Comparison of ENCODE assay signal across 1 cellular context in the genomic region with DNA sequence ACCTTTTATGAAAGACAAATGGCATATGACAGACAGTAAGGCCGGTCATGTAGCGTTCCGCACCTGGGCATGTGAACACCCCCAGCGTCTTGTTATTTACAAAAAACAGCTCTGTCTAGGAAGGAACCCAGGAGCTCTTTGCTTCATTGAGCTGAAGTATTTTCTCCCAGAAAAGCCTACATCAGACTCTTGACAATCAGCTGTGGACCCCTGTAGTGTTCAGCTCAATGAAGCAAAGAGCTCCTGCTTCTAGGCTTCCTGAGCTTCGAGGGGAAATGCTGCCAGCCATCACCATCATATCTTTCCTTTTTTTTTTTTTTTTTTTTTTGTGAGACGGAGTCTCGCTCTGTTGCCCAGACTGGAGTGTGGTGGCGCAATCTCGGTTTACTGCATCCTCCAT.
TF ChIP-seq lines count a peak whose summit lies in the region.

No MANE protein-coding gene starts in this region.

TF ChIP-seq in H1, 55 proteins besides CTCF, POLR2A, EP300 and RAD21:
- TF ChIP-seq CBX8 (IDR thresholded peaks at IDR 0.05; ENCODE audit: borderline replicate concordance, low read depth, low read length) (no peak), SIN3A (conservative IDR thresholded peaks at IDR 0.05 in 1 of 2, IDR thresholded peaks at IDR 0.05 in 1 of 2; ENCODE audit: low read depth in 1 of 2, low read length in 2 of 2) (peak; percentile 85 to 87; a peak in 3 of 4 replicates)
